Comparison of ENCODE assay signal across 7 cellular contexts in the genomic region with DNA sequence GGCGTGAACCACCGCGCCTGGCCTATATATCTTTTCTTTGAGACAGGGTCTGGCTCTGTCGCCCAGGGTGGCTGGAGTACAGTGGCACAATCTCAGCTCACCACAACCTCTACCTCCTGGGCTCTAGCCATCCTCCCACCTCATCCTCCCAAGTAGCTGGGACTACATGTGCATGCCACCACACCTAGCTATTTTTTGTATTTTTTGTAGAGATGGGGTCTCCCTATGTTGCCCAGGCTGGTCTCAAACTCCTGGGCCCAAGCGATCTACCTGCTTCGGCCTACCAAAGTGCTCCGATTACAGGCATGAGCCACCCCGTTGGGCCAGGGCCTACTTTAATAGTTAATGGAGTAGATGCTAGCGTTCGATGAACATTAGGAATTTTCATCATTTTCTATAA. TPM values are rescaled to one million over a fixed set of nuclear protein-coding genes. Genes with fewer than 3 reads are reported as not detected.
DNase-seq lines count a peak whose midpoint lies in the region; TF ChIP-seq lines count a peak whose summit lies in the region.
"Had no signal": no experiment of that assay in that cellular context is flagged by ENCODE, and none has a peak within 500 bp of the region (broad histone marks: within the 10 kb centered on the region; RNA-seq: fewer than 3 reads in every experiment).

No MANE protein-coding gene starts in this region.

- peaks cover 2% of the 10 kb centered on the region; the same call in 1 of the 2 replicates for H3K4me1 ChIP-seq in SJCRH30
- H3K4me1 ChIP-seq in iPS-20b (ENCODE audit: insufficient read depth, low read length) = no peaks in the 10 kb centered on the region
- H3K4me1 ChIP-seq in Peyer's patch = peaks cover 0 to 29% (median 11%) of the 10 kb centered on the region in 4 donors

- DNase-seq in AG04450 (ENCODE audit: low read depth, low spot score) = no peak
- no peak for DNase-seq in SJCRH30
- no peak for DNase-seq in DMS153 (lab: John Stamatoyannopoulos, UW)
- no peak for DNase-seq in Peyer's patch
- no peak for DNase-seq in NCI-H187 treated with DMSO at 0.1 percent for 48 hours (lab: John Stamatoyannopoulos, UW)
- DNase-seq: activated CD4-positive, alpha-beta T cell treated with anti-CD3 and anti-CD28 coated beads for 4 hours had no signal

- TF ChIP-seq POLR2A in Peyer's patch (IDR thresholded peaks at IDR 0.05) = no peak

- TF ChIP-seq CTCF in AG04450 (IDR thresholded peaks at IDR 0.05; ENCODE audit: low read depth, low read length) = no peak
- TF ChIP-seq CTCF in Peyer's patch (IDR thresholded peaks at IDR 0.05) = no peak

- H3K9me3 ChIP-seq in AG04450 (ENCODE audit: control insufficient read depth, insufficient read depth, low read length) (no peaks in the 10 kb centered on the region; the same call in 1 of the 2 replicates), SJCRH30 (replicated peaks) (no peaks in the 10 kb centered on the region), iPS-20b (ENCODE audit: insufficient read depth, low read depth, low read length) (no peaks in the 10 kb centered on the region), Peyer's patch (no peaks in the 10 kb centered on the region)

- H3K36me3 ChIP-seq in SJCRH30 (peaks cover 38% of the 10 kb centered on the region), iPS-20b (ENCODE audit: insufficient read depth, low read depth, low read length) (peaks cover 50% of the 10 kb centered on the region), Peyer's patch (peaks cover 0 to 24% (median 0%) of the 10 kb centered on the region in 3 donors)

- CTCF ChIA-PET in AG04450 (lab: Charles Lee) = interaction anchor here (1.0 to 1.3 kb wide), 2 partner anchors 38 to 128 kb away, joined by 3 read pairs; no protein-coding TSS in a partner anchor

- H3K27ac ChIP-seq in AG04450 (ENCODE audit: low read depth, low read length) (peak overlapping the region; percentile 57), SJCRH30 (no peak overlapping the region), iPS-20b (ENCODE audit: low read length) (no peak overlapping the region), Peyer's patch (peak overlapping the region in 2 of 4 donors; percentile 88 to 91)

- POLR2A ChIA-PET in AG04450 (lab: Yijun Ruan, JAX) = no interaction called here

- H3K9ac ChIP-seq in iPS-20b (ENCODE audit: low read depth, low read length) = peak overlapping the region; percentile 99

- H3K27me3 ChIP-seq in AG04450 (ENCODE audit: control insufficient read depth, insufficient read depth, low read length) (no peaks in the 10 kb centered on the region), SJCRH30 (no peaks in the 10 kb centered on the region), iPS-20b (ENCODE audit: insufficient read depth, low read length) (no peaks in the 10 kb centered on the region), Peyer's patch (no peaks in the 10 kb centered on the region)

- H3K4me3 ChIP-seq in AG04450 (ENCODE audit: low read depth, low read length) = peak overlapping the region; percentile 83
- H3K4me3 ChIP-seq in SJCRH30 = peak overlapping the region; percentile 78
- peak overlapping the region; percentile 97 for H3K4me3 ChIP-seq in iPS-20b (ENCODE audit: low read length)
- peak overlapping the region in 1 of 4 donors; percentile 89 for H3K4me3 ChIP-seq in Peyer's patch

RNA-seq across cellular contexts. Expression of a gene that starts 3.4 kb away (rescaled TPM):
- polyA plus RNA-seq in AG04450 (2011; rRNA removed) = 47.3 and 58.8 TPM in 2 replicates
- 187 and 198 TPM in 2 replicates for polyA minus RNA-seq in AG04450 (2011; rRNA and poly(A)+ RNA removed)
- total RNA-seq in SJCRH30 (2014; rRNA removed; shearing (Covaris generic)) = 72.4 and 80.9 TPM in 2 replicates
- 100 to 1,000 TPM in 3 of 4 donors, 10 to 100 TPM in 1; 39.1 to 131 (median 103) TPM for total RNA-seq in Peyer's patch

RNA-seq across cellular contexts. Expression of a gene that starts 14.2 kb away (rescaled TPM):
- polyA plus RNA-seq in AG04450 (2011; rRNA removed) = 147 and 161 TPM in 2 replicates
- polyA minus RNA-seq in AG04450 (2011; rRNA and poly(A)+ RNA removed) = 42.2 and 48.6 TPM in 2 replicates
- 431 and 462 TPM in 2 replicates for total RNA-seq in SJCRH30 (2014; rRNA removed; shearing (Covaris generic))
- 100 to 1,000 TPM; 134 to 297 (median 185) TPM for total RNA-seq in Peyer's patch

RNA-seq across cellular contexts. Expression of a gene that starts 17.0 kb away (rescaled TPM):
- 114 and 129 TPM in 2 replicates for polyA plus RNA-seq in AG04450 (2011; rRNA removed)
- 59.1 and 81.4 TPM in 2 replicates for polyA minus RNA-seq in AG04450 (2011; rRNA and poly(A)+ RNA removed)
- 79.5 and 87.1 TPM in 2 replicates for total RNA-seq in SJCRH30 (2014; rRNA removed; shearing (Covaris generic))
- 10 to 100 TPM; 23.1 to 31.9 (median 30.5) TPM for total RNA-seq in Peyer's patch

RNA-seq across cellular contexts. Expression of a gene that starts 23.9 kb away (rescaled TPM):
- polyA plus RNA-seq in AG04450 (2011; rRNA removed) = 4.8 and 7.2 TPM in 2 replicates
- polyA minus RNA-seq in AG04450 (2011; rRNA and poly(A)+ RNA removed) = 3.0 and 5.3 TPM in 2 replicates
- 7.8 and 8.3 TPM in 2 replicates for total RNA-seq in SJCRH30 (2014; rRNA removed; shearing (Covaris generic))
- 1 to 10 TPM in 3 of 4 donors, not detected in 1; 6.3 to 9.9 (median 7.0) TPM for total RNA-seq in Peyer's patch

RNA-seq across cellular contexts. Expression of a gene that starts 31.3 kb away (rescaled TPM):
- not detected in 2 replicates for polyA plus RNA-seq in AG04450 (2011; rRNA removed)
- not detected in 2 replicates for polyA minus RNA-seq in AG04450 (2011; rRNA and poly(A)+ RNA removed)
- total RNA-seq in SJCRH30 (2014; rRNA removed; shearing (Covaris generic)) = 0.04 and 0.10 TPM in 2 replicates
- 10 to 100 TPM in 3 of 4 donors, not detected in 1; 20.5 to 82.0 (median 40.6) TPM for total RNA-seq in Peyer's patch
